21 cellular contexts compared by ENCODE assay signal in genomic region chr16:51062039-51062438, GRCh38.
DNase-seq lines count a peak whose midpoint lies in the region; ATAC-seq and TF ChIP-seq lines count a peak whose summit lies in the region.
"Had no signal": no experiment of that assay in that cellular context is flagged by ENCODE, and none has a peak within 500 bp of the region (broad histone marks: within the 10 kb centered on the region; RNA-seq: fewer than 3 reads in every experiment).

No MANE protein-coding gene starts in this region.

- no peak overlapping the region for H3K27ac ChIP-seq in CD8-positive, alpha-beta T cell (ENCODE audit: low read depth, low read length)
- H3K27ac ChIP-seq: Peyer's patch, SJSA1 had no signal

- DNase-seq in NCI-H748 (lab: John Stamatoyannopoulos, UW; ENCODE audit: unreplicated experiment) (peak; percentile 9), NCI-H748 treated with DMSO at 0.1 percent for 48 hours (lab: John Stamatoyannopoulos, UW) (no peak), NCI-H82 (lab: John Stamatoyannopoulos, UW) (peak; percentile 48), epithelial cell of proximal tubule (ENCODE audit: low read depth) (no peak), putamen (ENCODE audit: low spot score) (no peak)
- DNase-seq in CD8-positive, alpha-beta T cell, result no peak
- DNase-seq in effector CD8-positive, alpha-beta T cell (lab: John Stamatoyannopoulos, UW), result no peak
- DNase-seq: 8988T, AML-193, C1 segment of cervical spinal cord, EL, Kasumi-1, MG63, NCI-H1417, NCI-H1930, NCI-H226, NCI-H524 treated with DMSO at 0.1 percent for 48 hours, Peyer's patch had no signal

- H3K27me3 ChIP-seq in CD8-positive, alpha-beta T cell (ENCODE audit: insufficient read depth, low read length), result no peaks in the 10 kb centered on the region
- H3K27me3 ChIP-seq: MG63, Peyer's patch, SJSA1 had no signal

- H3K27ac Mint-ChIP-seq in CD8-positive, alpha-beta T cell, result no peak overlapping the region
- H3K27ac Mint-ChIP-seq: T-helper 1 cell treated with Interleukin-12 subunit alpha and Interleukin-12 subunit beta and Interleukin-4 antibody, amounts not matched to agents 30 μg/mL and 1 μg/mL, for 36 hours had no signal

- no peak for ATAC-seq in CD8-positive, alpha-beta T cell
- ATAC-seq: Right ventricle myocardium inferior had no signal

- H3K9me3 Mint-ChIP-seq in CD8-positive, alpha-beta T cell, result no peaks in the 10 kb centered on the region
- H3K9me3 Mint-ChIP-seq: T-helper 1 cell treated with Interleukin-12 subunit alpha and Interleukin-12 subunit beta and Interleukin-4 antibody, amounts not matched to agents 30 μg/mL and 1 μg/mL, for 36 hours had no signal

- no peaks in the 10 kb centered on the region for H3K9me3 ChIP-seq in CD8-positive, alpha-beta T cell (ENCODE audit: low read length)
- H3K9me3 ChIP-seq: MG63, Peyer's patch, SJSA1 had no signal

- H3K36me3 ChIP-seq in CD8-positive, alpha-beta T cell (ENCODE audit: insufficient read depth, low read length), result no peaks in the 10 kb centered on the region
- H3K36me3 ChIP-seq: MG63, Peyer's patch, SJSA1 had no signal

- peaks cover 6% of the 10 kb centered on the region for H3K27me3 Mint-ChIP-seq in CD8-positive, alpha-beta T cell (ENCODE audit: low read depth)

- intact Hi-C loops in CD8-positive, alpha-beta T cell (cut with DNase I, micrococcal nuclease), result no loop called here

- POLR2A ChIA-PET in CD8-positive, alpha-beta T cell (lab: Charles Lee), result no interaction called here

- CTCF ChIA-PET in CD8-positive, alpha-beta T cell (lab: Charles Lee), result no interaction called here

- no peaks in the 10 kb centered on the region for H3K36me3 Mint-ChIP-seq in CD8-positive, alpha-beta T cell

- no peaks in the 10 kb centered on the region for H3K4me1 ChIP-seq in CD8-positive, alpha-beta T cell (ENCODE audit: insufficient read depth, low read length)
- H3K4me1 ChIP-seq: Peyer's patch, SJSA1 had no signal

- no peak overlapping the region for H3K4me3 Mint-ChIP-seq in CD8-positive, alpha-beta T cell
- H3K4me3 Mint-ChIP-seq: T-helper 1 cell treated with Interleukin-12 subunit alpha and Interleukin-12 subunit beta and Interleukin-4 antibody, amounts not matched to agents 30 μg/mL and 1 μg/mL, for 36 hours had no signal

- TF ChIP-seq CTCF in epithelial cell of proximal tubule (conservative IDR thresholded peaks at IDR 0.05; ENCODE audit: low read depth, low read length), result peak; percentile 24
- no peak for TF ChIP-seq CTCF in CD8-positive, alpha-beta T cell (IDR thresholded peaks at IDR 0.05)

- no peak overlapping the region for H3K4me3 ChIP-seq in epithelial cell of proximal tubule (ENCODE audit: low read depth, low read length)
- no peak overlapping the region for H3K4me3 ChIP-seq in CD8-positive, alpha-beta T cell (ENCODE audit: low read depth, low read length)
- H3K4me3 ChIP-seq: MG63, Peyer's patch, SJSA1 had no signal

- H3K4me1 Mint-ChIP-seq in CD8-positive, alpha-beta T cell (ENCODE audit: low read depth), result no peaks in the 10 kb centered on the region

Comparison
In these comparisons a context has a peak if more than half of its experiments do, and no peak if none do; other contexts are left out.
1. DNase-seq: peak in NCI-H748 (single experiment) and NCI-H82 (single experiment); none in NCI-H748 treated with DMSO at 0.1 percent for 48 hours (single experiment), epithelial cell of proximal tubule (single experiment), CD8-positive, alpha-beta T cell (0 of 7), effector CD8-positive, alpha-beta T cell (single experiment) and putamen (single experiment).